ENCODE assay signal across 13 cellular contexts in genomic region chr2:46964835-46965560, GRCh38. TPM values are rescaled to one million over a fixed set of nuclear protein-coding genes. Genes with fewer than 3 reads are reported as not detected.
DNase-seq lines count a peak whose midpoint lies in the region; ATAC-seq and TF ChIP-seq lines count a peak whose summit lies in the region.
"Had no signal": no experiment of that assay in that cellular context is flagged by ENCODE, and none has a peak within 500 bp of the region (broad histone marks: within the 10 kb centered on the region; RNA-seq: fewer than 3 reads in every experiment).

No MANE protein-coding gene starts in this region.

- H3K27me3 Mint-ChIP-seq in T-helper 17 cell, result no peaks in the 10 kb centered on the region
- H3K27me3 Mint-ChIP-seq: naive thymus-derived CD8-positive, alpha-beta T cell had no signal

- no peak for ATAC-seq in T-helper 17 cell
- ATAC-seq in GM21529 (IDR thresholded peaks at IDR 0.05; ENCODE audit: unreplicated experiment), result no peak
- ATAC-seq in HG02763 (IDR thresholded peaks at IDR 0.05; ENCODE audit: unreplicated experiment), result no peak
- ATAC-seq: naive thymus-derived CD8-positive, alpha-beta T cell had no signal

- H3K27me3 ChIP-seq in subcutaneous abdominal adipose tissue (ENCODE audit: control insufficient read depth in 5 of 5, insufficient read depth in 4 of 5, low read length in 5 of 5), result no peaks in the 10 kb centered on the region

- no peak overlapping the region for H3K9ac ChIP-seq in subcutaneous abdominal adipose tissue (ENCODE audit: low read length in 5 of 5)

- H3K4me1 ChIP-seq in subcutaneous abdominal adipose tissue (ENCODE audit: control insufficient read depth in 5 of 5, insufficient read depth in 5 of 5, low read length in 5 of 5), result peaks cover 6 to 52% (median 26%) of the 10 kb centered on the region in 5 donors

- H3K36me3 ChIP-seq in subcutaneous abdominal adipose tissue (ENCODE audit: control insufficient read depth in 5 of 5, insufficient read depth in 5 of 5, low read length in 5 of 5), result peaks cover 0 to 27% (median 17%) of the 10 kb centered on the region in 5 donors

- H3K4me1 Mint-ChIP-seq in T-helper 17 cell, result peaks cover 22% of the 10 kb centered on the region

- H3K4me3 ChIP-seq in fibroblast of pulmonary artery (replicated peaks; ENCODE audit: low read depth, low read length) (no peak overlapping the region), subcutaneous abdominal adipose tissue (ENCODE audit: low read depth in 1 of 5, low read length in 5 of 5) (no peak overlapping the region)

- H3K27ac Mint-ChIP-seq in T-helper 17 cell, result peak overlapping the region; percentile 67

- DNase-seq in EH (ENCODE audit: low read depth), result peak; percentile 79
- no peak for DNase-seq in T-helper 17 cell
- DNase-seq in fibroblast of pulmonary artery (ENCODE audit: low read depth), result peak; percentile 55
- DNase-seq in stimulated activated CD4-positive, alpha-beta T cell treated with anti-CD3 and anti-CD28 coated beads, Interleukin-4, amount 100 ng/mL, for 24 hours, result no peak
- no peak for DNase-seq in stimulated activated naive CD4-positive, alpha-beta T cell (lab: John Stamatoyannopoulos, UW)
- DNase-seq: activated naive CD4-positive, alpha-beta T cell treated with Interleukin-2 at 50 U/mL for 16 hours; Kasumi-1; naive thymus-derived CD8-positive, alpha-beta T cell; SIG-M5; stimulated activated naive CD4-positive, alpha-beta T cell treated with Interleukin-2 at 50 U/mL for 16 hours had no signal

- peak overlapping the region; percentile 54 for H3K27ac ChIP-seq in subcutaneous abdominal adipose tissue (ENCODE audit: low read depth, low read length)

- H3K36me3 Mint-ChIP-seq in T-helper 17 cell (ENCODE audit: low read depth), result peaks cover 4% of the 10 kb centered on the region

- TF ChIP-seq CTCF in fibroblast of pulmonary artery (IDR thresholded peaks at IDR 0.05; ENCODE audit: low read length, missing control alignments), result no peak

- H3K4me3 Mint-ChIP-seq in T-helper 17 cell, result peak overlapping the region; percentile 50
- H3K4me3 Mint-ChIP-seq: naive thymus-derived CD8-positive, alpha-beta T cell had no signal

- H3K9me3 ChIP-seq in T-helper 17 cell (ENCODE audit: control insufficient read depth, low read length, poor library complexity, severe bottlenecking) (no peaks in the 10 kb centered on the region), subcutaneous abdominal adipose tissue (ENCODE audit: control insufficient read depth in 5 of 5, low read length in 5 of 5) (no peaks in the 10 kb centered on the region)

RNA-seq across cellular contexts. Expression of gene TTC7A, which starts 24.0 kb away (rescaled TPM):
- total RNA-seq in T-helper 17 cell, result 10 to 100 TPM; 56.3 to 63.0 TPM

RNA-seq across cellular contexts. Expression of gene MCFD2, which starts 49.4 kb away (rescaled TPM):
- total RNA-seq in T-helper 17 cell, result 10 to 100 TPM; 29.0 to 41.9 TPM

Comparison
In these comparisons a context has a peak if more than half of its experiments do, and no peak if none do; other contexts are left out.
1. DNase-seq: peak in EH (single experiment) and fibroblast of pulmonary artery (single experiment); none in T-helper 17 cell (0 of 3), stimulated activated CD4-positive, alpha-beta T cell treated with anti-CD3 and anti-CD28 coated beads, Interleukin-4, amount 100 ng/mL, for 24 hours (single experiment) and stimulated activated naive CD4-positive, alpha-beta T cell (0 of 6).